10 cellular contexts compared by ENCODE assay signal in genomic region chr19:14561832-14562351, GRCh38. TPM values are rescaled to one million over a fixed set of nuclear protein-coding genes. Genes with fewer than 3 reads are reported as not detected.
DNase-seq lines count a peak whose midpoint lies in the region; ATAC-seq and TF ChIP-seq lines count a peak whose summit lies in the region.
"Had no signal": no experiment of that assay in that cellular context is flagged by ENCODE, and none has a peak within 500 bp of the region (broad histone marks: within the 10 kb centered on the region; RNA-seq: fewer than 3 reads in every experiment).

No MANE protein-coding gene starts in this region.

- DNase-seq in H7 (peak; percentile 65), MCF 10A (ENCODE audit: unreplicated experiment) (peak; percentile 84), immature natural killer cell (peak; percentile 72 to 78 (median 75)), cerebellar cortex (ENCODE audit: low spot score) (no peak), retina (no peak), COLO668 (lab: John Stamatoyannopoulos, UW; ENCODE audit: unreplicated experiment) (no peak), NCI-H82 treated with DMSO at 0.1 percent for 48 hours (lab: John Stamatoyannopoulos, UW; ENCODE audit: unreplicated experiment) (no peak)
- DNase-seq in stimulated activated effector memory CD8-positive, alpha-beta T cell treated with anti-CD3 and anti-CD28 coated beads, Interleukin-12 subunit alpha, Interleukin-12 subunit beta, amount 100 ng/mL, for 72 hours (ENCODE audit: low spot score in 2 of 2), result no peak
- DNase-seq: activated naive CD4-positive, alpha-beta T cell treated with anti-CD3 and anti-CD28 coated beads, Interleukin-2, amount 10 ng/mL, durations not matched to agents 7 days and 5 days had no signal

- peak overlapping the region; percentile 62 for H3K4me3 Mint-ChIP-seq in MCF 10A (ENCODE audit: unreplicated experiment)
- peak overlapping the region; percentile 76 to 87 (median 86) for H3K4me3 Mint-ChIP-seq in immature natural killer cell
- peak overlapping the region; percentile 59 for H3K4me3 Mint-ChIP-seq in stimulated activated effector memory CD8-positive, alpha-beta T cell treated with anti-CD3 and anti-CD28 coated beads, Interleukin-12 subunit alpha, Interleukin-12 subunit beta, amount 100 ng/mL, for 72 hours
- H3K4me3 Mint-ChIP-seq: activated naive CD4-positive, alpha-beta T cell treated with anti-CD3 and anti-CD28 coated beads, Interleukin-2, amount 10 ng/mL, durations not matched to agents 7 days and 5 days had no signal

- H3K4me3 ChIP-seq in H7 (ENCODE audit: insufficient read depth, low read depth, low read length), result no peak overlapping the region

- POLR2A ChIA-PET in MCF 10A (lab: Yijun Ruan, JAX), result interaction anchor here (0.5 to 2.2 kb wide), 11 partner anchors 10 to 870 kb away, joined by 3 to 18 read pairs (median 3); partner anchors contain the start of genes DNAJB1, GIPC1, NDUFB7 and PRKACA

- peaks cover 1% of the 10 kb centered on the region for H3K36me3 ChIP-seq in H7 (replicated peaks; ENCODE audit: control insufficient read depth, insufficient read depth, low read length)

- H3K9me3 Mint-ChIP-seq in MCF 10A (ENCODE audit: unreplicated experiment), result no peaks in the 10 kb centered on the region
- H3K9me3 Mint-ChIP-seq in immature natural killer cell, result no peaks in the 10 kb centered on the region
- H3K9me3 Mint-ChIP-seq in stimulated activated effector memory CD8-positive, alpha-beta T cell treated with anti-CD3 and anti-CD28 coated beads, Interleukin-12 subunit alpha, Interleukin-12 subunit beta, amount 100 ng/mL, for 72 hours, result no peaks in the 10 kb centered on the region
- H3K9me3 Mint-ChIP-seq: activated naive CD4-positive, alpha-beta T cell treated with anti-CD3 and anti-CD28 coated beads, Interleukin-2, amount 10 ng/mL, durations not matched to agents 7 days and 5 days had no signal

- peak overlapping the region; percentile 94 for H3K27ac Mint-ChIP-seq in MCF 10A (ENCODE audit: low read depth, unreplicated experiment)
- H3K27ac Mint-ChIP-seq in immature natural killer cell, result peak overlapping the region; percentile 90 to 98 (median 96)
- peak overlapping the region; percentile 92 for H3K27ac Mint-ChIP-seq in stimulated activated effector memory CD8-positive, alpha-beta T cell treated with anti-CD3 and anti-CD28 coated beads, Interleukin-12 subunit alpha, Interleukin-12 subunit beta, amount 100 ng/mL, for 72 hours
- H3K27ac Mint-ChIP-seq: activated naive CD4-positive, alpha-beta T cell treated with anti-CD3 and anti-CD28 coated beads, Interleukin-2, amount 10 ng/mL, durations not matched to agents 7 days and 5 days had no signal

- ATAC-seq in stimulated activated effector memory CD8-positive, alpha-beta T cell treated with anti-CD3 and anti-CD28 coated beads, Interleukin-12 subunit alpha, Interleukin-12 subunit beta, amount 100 ng/mL, for 72 hours, result peak; percentile 51

- H3K36me3 Mint-ChIP-seq in MCF 10A (ENCODE audit: insufficient read depth, unreplicated experiment) (no peaks in the 10 kb centered on the region), immature natural killer cell (no peaks in the 10 kb centered on the region)
- peaks cover 14% of the 10 kb centered on the region for H3K36me3 Mint-ChIP-seq in stimulated activated effector memory CD8-positive, alpha-beta T cell treated with anti-CD3 and anti-CD28 coated beads, Interleukin-12 subunit alpha, Interleukin-12 subunit beta, amount 100 ng/mL, for 72 hours

- H3K27me3 Mint-ChIP-seq in MCF 10A (ENCODE audit: insufficient read depth, unreplicated experiment) (no peaks in the 10 kb centered on the region), immature natural killer cell (ENCODE audit: low read depth in 3 of 3) (peaks cover 2 to 5% (median 3%) of the 10 kb centered on the region in 3 donors)
- H3K27me3 Mint-ChIP-seq: activated naive CD4-positive, alpha-beta T cell treated with anti-CD3 and anti-CD28 coated beads, Interleukin-2, amount 10 ng/mL, durations not matched to agents 7 days and 5 days had no signal

- intact Hi-C loops in MCF 10A (cut with micrococcal nuclease), result no loop called here

- no peaks in the 10 kb centered on the region for H3K27me3 ChIP-seq in H7 (ENCODE audit: control insufficient read depth, insufficient read depth, low read length)

- CTCF ChIA-PET in MCF 10A (lab: Yijun Ruan, JAX), result interaction anchor here (1.0 to 1.6 kb wide), 4 partner anchors 10 to 13 kb away, joined by 3 to 7 read pairs (median 6); partner anchors contain the start of gene NDUFB7

- no TSS peak for BruUV-seq in MCF 10A (replicated peaks; lab: Mats Ljungman, UMichigan)

- TF ChIP-seq CTCF in MCF 10A (IDR thresholded peaks at IDR 0.05; ENCODE audit: unreplicated experiment), result no peak

- peaks cover 20% of the 10 kb centered on the region for H3K4me1 Mint-ChIP-seq in MCF 10A (ENCODE audit: insufficient read depth, unreplicated experiment)
- H3K4me1 Mint-ChIP-seq in immature natural killer cell, result peaks cover 54 to 63% of the 10 kb centered on the region in 2 donors
- H3K4me1 Mint-ChIP-seq in stimulated activated effector memory CD8-positive, alpha-beta T cell treated with anti-CD3 and anti-CD28 coated beads, Interleukin-12 subunit alpha, Interleukin-12 subunit beta, amount 100 ng/mL, for 72 hours, result peaks cover 38% of the 10 kb centered on the region

RNA-seq across cellular contexts. Expression of gene NDUFB7, which starts 10.0 kb away (rescaled TPM):
- total RNA-seq in H7 (2014; rRNA removed; shearing (Covaris generic)), result 332 and 343 TPM in 2 replicates
- total RNA-seq in MCF 10A (2022), result 153 and 165 TPM in 2 replicates
- polyA plus RNA-seq in immature natural killer cell, result 100 to 1,000 TPM; 400 to 782 (median 502) TPM

RNA-seq across cellular contexts. Expression of gene CLEC17A, which starts 21.0 kb away (rescaled TPM):
- not detected in 2 replicates for total RNA-seq in H7 (2014; rRNA removed; shearing (Covaris generic))
- total RNA-seq in MCF 10A (2022), result not detected in 2 replicates
- under 1 TPM in 1 of 3 donors, not detected in 2; 0.62 TPM for polyA plus RNA-seq in immature natural killer cell
- total RNA-seq: subcutaneous adipose tissue had no signal

RNA-seq across cellular contexts. Expression of gene TECR, which starts 32.5 kb away (rescaled TPM):
- 88.2 and 99.4 TPM in 2 replicates for total RNA-seq in H7 (2014; rRNA removed; shearing (Covaris generic))
- 74.1 and 106 TPM in 2 replicates for total RNA-seq in MCF 10A (2022)
- 100 to 1,000 TPM; 203 to 317 (median 289) TPM for polyA plus RNA-seq in immature natural killer cell

RNA-seq across cellular contexts. Expression of gene DNAJB1, which starts 43.7 kb away (rescaled TPM):
- total RNA-seq in H7 (2014; rRNA removed; shearing (Covaris generic)), result 44.6 and 46.9 TPM in 2 replicates
- total RNA-seq in MCF 10A (2022), result 71.6 and 97.4 TPM in 2 replicates
- polyA plus RNA-seq in immature natural killer cell, result 100 to 1,000 TPM; 116 to 164 (median 120) TPM

Comparison
In these comparisons a context has a peak if more than half of its experiments do, and no peak if none do; other contexts are left out.
1. DNase-seq: peak in H7 (single experiment), MCF 10A (single experiment) and immature natural killer cell (3 of 3); none in stimulated activated effector memory CD8-positive, alpha-beta T cell treated with anti-CD3 and anti-CD28 coated beads, Interleukin-12 subunit alpha, Interleukin-12 subunit beta, amount 100 ng/mL, for 72 hours (0 of 2), cerebellar cortex (single experiment), retina (single experiment), COLO668 (single experiment) and NCI-H82 treated with DMSO at 0.1 percent for 48 hours (single experiment).
2. Peak in every context shown above with its lines, with median percentiles within 50 percentile points of each other: H3K27ac Mint-ChIP-seq and H3K4me3 Mint-ChIP-seq.